ENCODE assay signal across 19 cellular contexts in genomic region chr15:41961014-41961518, GRCh38. TPM values are rescaled to one million over a fixed set of nuclear protein-coding genes. Genes with fewer than 3 reads are reported as not detected.
DNase-seq lines count a peak whose midpoint lies in the region; ATAC-seq and TF ChIP-seq lines count a peak whose summit lies in the region.
"Had no signal": no experiment of that assay in that cellular context is flagged by ENCODE, and none has a peak within 500 bp of the region (broad histone marks: within the 10 kb centered on the region; RNA-seq: fewer than 3 reads in every experiment).

No MANE protein-coding gene starts in this region.

- DNase-seq in HuH-7 (ENCODE audit: low spot score), result peak; percentile 56
- DNase-seq in colonic mucosa, result no peak
- no peak for DNase-seq in mesothelial cell of epicardium (ENCODE audit: low spot score in 2 of 2, unreplicated experiment in 2 of 2)
- DNase-seq in esophagus muscularis mucosa (ENCODE audit: extremely low spot score), result no peak
- no peak for DNase-seq in activated T-helper 1 cell treated with anti-CD3 and anti-CD28 coated beads, Interleukin-12 subunit alpha, Interleukin-12 subunit beta, Interleukin-2, Interleukin-4 antibody, amounts not matched to agents 30 ng/mL and 10 ng/mL and 1 ng/mL, durations not matched to agents 14 hours and 24 hours and 36 hours (ENCODE audit: low spot score)
- DNase-seq: activated naive CD8-positive, alpha-beta T cell treated with anti-CD3 and anti-CD28 coated beads for 36 hours; Karpas-422; lower lobe of right lung; NCI-H1436 treated with DMSO at 0.1 percent for 48 hours; NCI-H510A; T-helper 1 cell had no signal

- no peak for TF ChIP-seq POLR2A in esophagus muscularis mucosa (IDR thresholded peaks at IDR 0.05; ENCODE audit: low read depth)

- H3K9ac ChIP-seq in colonic mucosa (ENCODE audit: low read depth in 2 of 2, low read length in 2 of 2), result peak overlapping the region in 1 of 2 donors; percentile 49

- H3K36me3 Mint-ChIP-seq in mesothelial cell of epicardium, result peaks cover 7% of the 10 kb centered on the region
- peaks cover 21% of the 10 kb centered on the region for H3K36me3 Mint-ChIP-seq in activated T-helper 1 cell treated with anti-CD3 and anti-CD28 coated beads, Interleukin-12 subunit alpha, Interleukin-12 subunit beta, Interleukin-2, Interleukin-4 antibody, amounts not matched to agents 30 ng/mL and 10 ng/mL and 1 ng/mL, durations not matched to agents 14 hours and 24 hours and 36 hours (ENCODE audit: low read depth)

- intact Hi-C loops in colonic mucosa (cut with DNase I) (no loop called here), esophagus muscularis mucosa (cut with DNase I) (no loop called here)
- intact Hi-C loops in activated T-helper 1 cell treated with anti-CD3 and anti-CD28 coated beads, Interleukin-12 subunit alpha, Interleukin-12 subunit beta, Interleukin-2, Interleukin-4 antibody, amounts not matched to agents 30 ng/mL and 10 ng/mL and 1 ng/mL, durations not matched to agents 14 hours and 24 hours and 36 hours (cut with micrococcal nuclease), result no loop called here

- no peaks in the 10 kb centered on the region for H3K27me3 ChIP-seq in colonic mucosa
- H3K27me3 ChIP-seq in esophagus muscularis mucosa, result no peaks in the 10 kb centered on the region

- ATAC-seq in GM21515 (IDR thresholded peaks at IDR 0.05; ENCODE audit: unreplicated experiment) (no peak), GM21447 (IDR thresholded peaks at IDR 0.05; ENCODE audit: unreplicated experiment) (no peak)
- ATAC-seq: esophagus mucosa; lower lobe of right lung; stimulated activated memory B cell treated with anti-CD40 and anti-IgM and Interleukin-4, amounts not matched to agents 10 μg/mL and 1 μg/mL and 100 μg/mL, for 72 hours had no signal

- peaks cover 34% of the 10 kb centered on the region for H3K4me1 Mint-ChIP-seq in mesothelial cell of epicardium
- H3K4me1 Mint-ChIP-seq in activated T-helper 1 cell treated with anti-CD3 and anti-CD28 coated beads, Interleukin-12 subunit alpha, Interleukin-12 subunit beta, Interleukin-2, Interleukin-4 antibody, amounts not matched to agents 30 ng/mL and 10 ng/mL and 1 ng/mL, durations not matched to agents 14 hours and 24 hours and 36 hours (ENCODE audit: low read depth), result peaks cover 62% of the 10 kb centered on the region
- H3K4me1 Mint-ChIP-seq: neural crest cell had no signal

- H3K4me3 ChIP-seq in colonic mucosa (no peak overlapping the region), esophagus muscularis mucosa (no peak overlapping the region)
- H3K4me3 ChIP-seq: HAP-1, lower lobe of right lung had no signal

- H3K4me3 Mint-ChIP-seq in mesothelial cell of epicardium, result no peak overlapping the region
- no peak overlapping the region for H3K4me3 Mint-ChIP-seq in activated T-helper 1 cell treated with anti-CD3 and anti-CD28 coated beads, Interleukin-12 subunit alpha, Interleukin-12 subunit beta, Interleukin-2, Interleukin-4 antibody, amounts not matched to agents 30 ng/mL and 10 ng/mL and 1 ng/mL, durations not matched to agents 14 hours and 24 hours and 36 hours
- H3K4me3 Mint-ChIP-seq: activated naive CD8-positive, alpha-beta T cell treated with anti-CD3 and anti-CD28 coated beads for 36 hours; neural crest cell; stimulated activated memory B cell treated with anti-CD40 and anti-IgM and Interleukin-4, amounts not matched to agents 10 μg/mL and 1 μg/mL and 100 μg/mL, for 72 hours had no signal

- H3K27ac ChIP-seq in 22Rv1, result peak overlapping the region; percentile 38
- peak overlapping the region; percentile 38 for H3K27ac ChIP-seq in colonic mucosa
- no peak overlapping the region for H3K27ac ChIP-seq in esophagus muscularis mucosa (replicated peaks in 1 of 4)
- H3K27ac ChIP-seq: lower lobe of right lung had no signal

- no peaks in the 10 kb centered on the region for H3K27me3 Mint-ChIP-seq in mesothelial cell of epicardium (ENCODE audit: low read depth)
- no peaks in the 10 kb centered on the region for H3K27me3 Mint-ChIP-seq in activated T-helper 1 cell treated with anti-CD3 and anti-CD28 coated beads, Interleukin-12 subunit alpha, Interleukin-12 subunit beta, Interleukin-2, Interleukin-4 antibody, amounts not matched to agents 30 ng/mL and 10 ng/mL and 1 ng/mL, durations not matched to agents 14 hours and 24 hours and 36 hours (ENCODE audit: insufficient read depth)
- H3K27me3 Mint-ChIP-seq: activated naive CD8-positive, alpha-beta T cell treated with anti-CD3 and anti-CD28 coated beads for 36 hours; stimulated activated memory B cell treated with anti-CD40 and anti-IgM and Interleukin-4, amounts not matched to agents 10 μg/mL and 1 μg/mL and 100 μg/mL, for 72 hours had no signal

- H3K36me3 ChIP-seq in colonic mucosa (no peaks in the 10 kb centered on the region), esophagus muscularis mucosa (no peaks in the 10 kb centered on the region)
- H3K36me3 ChIP-seq: HAP-1, lower lobe of right lung had no signal

- no peaks in the 10 kb centered on the region for H3K9me3 ChIP-seq in colonic mucosa
- H3K9me3 ChIP-seq in esophagus muscularis mucosa, result no peaks in the 10 kb centered on the region
- H3K9me3 ChIP-seq: HAP-1, lower lobe of right lung had no signal

- peaks cover 8% of the 10 kb centered on the region for H3K9me3 Mint-ChIP-seq in mesothelial cell of epicardium
- no peaks in the 10 kb centered on the region for H3K9me3 Mint-ChIP-seq in activated T-helper 1 cell treated with anti-CD3 and anti-CD28 coated beads, Interleukin-12 subunit alpha, Interleukin-12 subunit beta, Interleukin-2, Interleukin-4 antibody, amounts not matched to agents 30 ng/mL and 10 ng/mL and 1 ng/mL, durations not matched to agents 14 hours and 24 hours and 36 hours
- H3K9me3 Mint-ChIP-seq: neural crest cell; stimulated activated memory B cell treated with anti-CD40 and anti-IgM and Interleukin-4, amounts not matched to agents 10 μg/mL and 1 μg/mL and 100 μg/mL, for 72 hours had no signal

- H3K27ac Mint-ChIP-seq in mesothelial cell of epicardium, result peak overlapping the region; percentile 18
- no peak overlapping the region for H3K27ac Mint-ChIP-seq in activated T-helper 1 cell treated with anti-CD3 and anti-CD28 coated beads, Interleukin-12 subunit alpha, Interleukin-12 subunit beta, Interleukin-2, Interleukin-4 antibody, amounts not matched to agents 30 ng/mL and 10 ng/mL and 1 ng/mL, durations not matched to agents 14 hours and 24 hours and 36 hours
- H3K27ac Mint-ChIP-seq: activated naive CD8-positive, alpha-beta T cell treated with anti-CD3 and anti-CD28 coated beads for 36 hours; stimulated activated memory B cell treated with anti-CD40 and anti-IgM and Interleukin-4, amounts not matched to agents 10 μg/mL and 1 μg/mL and 100 μg/mL, for 72 hours had no signal

- TF ChIP-seq CTCF in 22Rv1 (IDR thresholded peaks at IDR 0.05), result no peak
- TF ChIP-seq CTCF in colonic mucosa (IDR thresholded peaks at IDR 0.05), result no peak
- TF ChIP-seq CTCF in mesothelial cell of epicardium (IDR thresholded peaks at IDR 0.05; ENCODE audit: unreplicated experiment), result no peak
- no peak for TF ChIP-seq CTCF in esophagus muscularis mucosa (IDR thresholded peaks at IDR 0.05)

- H3K4me1 ChIP-seq in colonic mucosa (no peaks in the 10 kb centered on the region), esophagus muscularis mucosa (peaks cover 31 to 45% (median 39%) of the 10 kb centered on the region in 4 donors)
- H3K4me1 ChIP-seq: HAP-1 had no signal

- WGBS in esophagus muscularis mucosa, result 76% methylated on average over 2 of the region's 2 CpGs

- TF ChIP-seq EP300 in esophagus muscularis mucosa (IDR thresholded peaks at IDR 0.05), result no peak

RNA-seq across cellular contexts. Expression of gene EHD4, which starts 11.3 kb away (rescaled TPM):
- total RNA-seq in colonic mucosa (10 to 100 TPM; 30.3 to 40.0 TPM), mesothelial cell of epicardium (14.5 to 16.1 TPM (median 15.8 TPM) in 3 replicates), esophagus muscularis mucosa (10 to 100 TPM in 3 of 4 donors, 1 to 10 TPM in 1; 10.0 to 24.7 (median 21.7) TPM)
- total RNA-seq in activated T-helper 1 cell treated with anti-CD3 and anti-CD28 coated beads, Interleukin-12 subunit alpha, Interleukin-12 subunit beta, Interleukin-2, Interleukin-4 antibody, amounts not matched to agents 30 ng/mL and 10 ng/mL and 1 ng/mL, durations not matched to agents 14 hours and 24 hours and 36 hours, result 29.5 and 30.1 TPM in 2 replicates

RNA-seq across cellular contexts. Expression of gene PLA2G4E, which starts 59.8 kb away (rescaled TPM):
- under 1 TPM in 1 of 2 donors, not detected in 1; 0.67 TPM for total RNA-seq in colonic mucosa
- total RNA-seq in mesothelial cell of epicardium, result not detected in 3 replicates
- not detected for total RNA-seq in esophagus muscularis mucosa
- total RNA-seq in activated T-helper 1 cell treated with anti-CD3 and anti-CD28 coated beads, Interleukin-12 subunit alpha, Interleukin-12 subunit beta, Interleukin-2, Interleukin-4 antibody, amounts not matched to agents 30 ng/mL and 10 ng/mL and 1 ng/mL, durations not matched to agents 14 hours and 24 hours and 36 hours, result not detected in 2 replicates
- total RNA-seq: activated naive CD8-positive, alpha-beta T cell treated with anti-CD3 and anti-CD28 coated beads for 36 hours; cerebellum; neural crest cell had no signal

Comparison
In these comparisons a context has a peak if more than half of its experiments do, and no peak if none do; other contexts are left out.
1. H3K27ac ChIP-seq: peak in 22Rv1 (single experiment) and colonic mucosa (single experiment); none in esophagus muscularis mucosa (0 of 4).